21 cellular contexts compared by ENCODE assay signal in the genomic region with DNA sequence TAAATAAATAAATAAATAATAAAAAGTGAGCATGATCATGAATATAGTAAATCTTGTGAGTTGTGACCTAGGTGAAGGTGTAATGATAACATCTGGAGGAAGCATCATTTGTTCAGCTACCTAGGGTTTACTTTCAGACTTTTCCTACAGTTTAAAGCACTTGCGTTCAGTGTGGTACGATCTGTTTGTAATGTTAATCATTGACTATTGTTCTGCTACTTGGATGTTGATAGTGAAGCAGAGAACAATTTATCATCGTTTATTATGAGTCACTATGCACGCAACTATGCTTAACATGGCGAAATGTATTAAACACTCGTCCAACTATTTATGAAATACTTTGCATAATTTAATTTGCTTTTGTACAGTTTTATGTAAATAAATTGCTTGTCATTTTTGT.
"Had no signal": no experiment of that assay in that cellular context is flagged by ENCODE, and none has a peak within 500 bp of the region (broad histone marks: within the 10 kb centered on the region; RNA-seq: fewer than 3 reads in every experiment).

No MANE protein-coding gene starts in this region.

- H3K27me3 ChIP-seq: esophagus squamous epithelium, heart left ventricle, left lung, upper lobe of left lung had no signal

- FAIRE-seq: endothelial cell of umbilical vein had no signal

- DNase-seq: activated CD4-positive, alpha-beta T cell treated with anti-CD3 and anti-CD28 coated beads, Interleukin-2, amount 50 U/mL, for 1 hour; activated CD8-positive, alpha-beta T cell treated with anti-CD3 and anti-CD28 coated beads, Interleukin-2, amount 10 ng/mL, durations not matched to agents 7 days and 5 days; activated gamma-delta T cell; activated naive CD4-positive, alpha-beta T cell treated with anti-CD3 and anti-CD28 coated beads, Interleukin-2, amount 50 U/mL, for 16 hours; activated naive CD8-positive, alpha-beta T cell treated with anti-CD3 and anti-CD28 coated beads, Interleukin-2, amount 50 U/mL, for 24 hours; caudate nucleus; effector memory CD4-positive, alpha-beta T cell; esophagus squamous epithelium; heart left ventricle; kidney; left lung; ovary; psoas muscle; right cardiac atrium; stimulated activated CD4-positive, alpha-beta T cell treated with anti-CD3 and anti-CD28 coated beads, Interleukin-12 subunit alpha, Interleukin-12 subunit beta, amount 100 ng/mL, for 4 hours; stimulated activated CD4-positive, alpha-beta T cell treated with anti-CD3 and anti-CD28 coated beads, Interleukin-4, amount 100 ng/mL, for 4 hours; stimulated activated naive CD8-positive, alpha-beta T cell treated with anti-CD3 and anti-CD28 coated beads, Interleukin-15, Interleukin-2, amounts not matched to agents 100 U/mL and 50 U/mL, for 24 hours; upper lobe of left lung had no signal

- H3K36me3 ChIP-seq: left lung, ovary, upper lobe of left lung had no signal

- H3K4me3 ChIP-seq: esophagus squamous epithelium, heart left ventricle, left lung, ovary, psoas muscle, upper lobe of left lung had no signal

- ATAC-seq: activated CD4-positive, CD25-positive, alpha-beta regulatory T cell treated with anti-CD3 and anti-CD28 coated beads, Interleukin-2, amount 50 U/mL, for 24 hours; activated CD8-positive, alpha-beta T cell treated with anti-CD3 and anti-CD28 coated beads, Interleukin-2, amount 10 ng/mL, durations not matched to agents 7 days and 5 days; activated naive CD8-positive, alpha-beta T cell treated with anti-CD3 and anti-CD28 coated beads, Interleukin-2, amount 50 U/mL, for 24 hours; heart left ventricle; left lung; natural killer cell treated with Interleukin-12 subunit alpha and Interleukin-12 subunit beta and Interleukin-15 and Interleukin-18, amount 100 ng/mL, for 72 hours; psoas muscle; right cardiac atrium; stimulated activated naive CD8-positive, alpha-beta T cell treated with anti-CD3 and anti-CD28 coated beads, Interleukin-15, Interleukin-2, amounts not matched to agents 100 U/mL and 50 U/mL, for 24 hours had no signal
